In the genomic region with DNA sequence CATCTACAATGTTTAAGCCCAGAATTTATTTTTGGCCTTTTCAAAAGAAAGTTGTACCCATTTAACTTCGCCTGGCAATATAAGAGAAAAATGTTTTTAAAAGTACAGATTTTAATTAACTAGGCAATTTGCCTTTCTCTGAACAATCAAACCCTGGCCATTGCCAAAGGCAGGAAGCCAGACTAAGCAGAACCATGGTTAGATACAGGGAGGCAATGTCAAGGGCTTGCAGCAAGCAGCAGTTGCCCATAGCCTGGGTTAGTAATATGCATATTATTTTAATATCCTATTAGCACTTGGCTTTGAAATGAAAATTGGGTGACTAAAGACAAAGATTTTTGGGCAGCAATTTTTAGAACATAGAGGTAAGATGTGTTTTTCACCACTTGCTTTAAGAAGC, we compare ENCODE assay signal across 22 cellular contexts.
"Had no signal": no experiment of that assay in that cellular context is flagged by ENCODE, and none has a peak within 500 bp of the region (broad histone marks: within the 10 kb centered on the region; RNA-seq: fewer than 3 reads in every experiment).

No MANE protein-coding gene starts in this region.

- H3K9me3 Mint-ChIP-seq: central memory CD8-positive, alpha-beta T cell; memory B cell; nephron had no signal

- H3K27ac Mint-ChIP-seq: memory B cell, naive B cell had no signal

- H3K27ac ChIP-seq: dorsolateral prefrontal cortex, left ventricle myocardium inferior, lower lobe of right lung, psoas muscle, right atrium auricular region, thyroid gland, upper lobe of right lung had no signal

- H3K4me3 Mint-ChIP-seq: central memory CD8-positive, alpha-beta T cell; memory B cell; naive B cell; nephron had no signal

- H3K4me1 ChIP-seq: left ventricle myocardium inferior, lower lobe of right lung, psoas muscle, right atrium auricular region, thyroid gland, upper lobe of right lung had no signal

- DNase-seq: cortex of kidney; dorsolateral prefrontal cortex; effector CD8-positive, alpha-beta T cell; foreskin fibroblast; glutamatergic neuron; left ventricle myocardium inferior; lower lobe of right lung; naive B cell; occipital lobe; psoas muscle; sigmoid colon; stimulated activated CD4-positive, alpha-beta T cell treated with anti-CD3 and anti-CD28 coated beads, Interleukin-12 subunit alpha, Interleukin-12 subunit beta, amount 100 ng/mL, for 4 hours; stimulated activated naive CD4-positive, alpha-beta T cell; thyroid gland; upper lobe of right lung had no signal

- H3K36me3 ChIP-seq: gastroesophageal sphincter, left ventricle myocardium inferior, lower lobe of right lung, right atrium auricular region, sigmoid colon, thyroid gland, upper lobe of right lung had no signal

- ATAC-seq: esophagus mucosa, gastroesophageal sphincter, lower lobe of right lung, psoas muscle, upper lobe of right lung had no signal

- H3K4me3 ChIP-seq: dorsolateral prefrontal cortex, gastroesophageal sphincter, left ventricle myocardium inferior, lower lobe of right lung, psoas muscle, right atrium auricular region, sigmoid colon, skin epidermis, thyroid gland, upper lobe of right lung had no signal

- H3K9me3 ChIP-seq: gastroesophageal sphincter, left ventricle myocardium inferior, lower lobe of right lung, psoas muscle, right atrium auricular region, sigmoid colon, thyroid gland, upper lobe of right lung had no signal

- H3K36me3 Mint-ChIP-seq: memory B cell, naive B cell had no signal

- H3K27me3 ChIP-seq: dorsolateral prefrontal cortex, gastroesophageal sphincter, right atrium auricular region, sigmoid colon, thyroid gland, upper lobe of right lung had no signal

- H3K4me1 Mint-ChIP-seq: central memory CD8-positive, alpha-beta T cell; memory B cell; naive B cell had no signal
